28 cellular contexts compared by ENCODE assay signal in the genomic region with DNA sequence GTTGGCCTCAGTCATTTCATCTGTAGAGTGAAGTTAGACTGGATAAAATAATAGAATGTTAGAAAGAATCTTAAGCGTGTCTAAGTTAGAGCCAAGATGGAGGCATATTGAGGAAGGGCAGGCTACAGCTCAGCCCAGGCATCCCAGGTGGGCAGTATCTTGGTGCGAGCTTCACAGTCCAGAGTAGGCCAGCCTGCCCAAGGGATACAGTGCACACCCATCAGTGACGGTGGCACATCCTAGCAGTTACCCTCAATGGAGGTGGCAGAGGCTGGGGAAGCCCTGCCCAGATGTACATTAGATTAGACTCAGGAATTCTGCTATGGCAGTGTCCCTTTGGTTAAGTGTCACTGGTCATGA. TPM values are rescaled to one million over a fixed set of nuclear protein-coding genes. Genes with fewer than 3 reads are reported as not detected.
"Had no signal": no experiment of that assay in that cellular context is flagged by ENCODE, and none has a peak within 500 bp of the region (broad histone marks: within the 10 kb centered on the region; RNA-seq: fewer than 3 reads in every experiment).

No MANE protein-coding gene starts in this region.

- H3K4me1 ChIP-seq: gastrocnemius medialis, testis, upper lobe of left lung had no signal

- H3K27ac Mint-ChIP-seq: activated CD4-positive, alpha-beta memory T cell treated with anti-CD3 and anti-CD28 coated beads, Interleukin-2, amount 10 ng/mL, durations not matched to agents 7 days and 5 days; activated CD4-positive, alpha-beta T cell treated with anti-CD3 and anti-CD28 coated beads, Interleukin-2, amount 10 ng/mL, durations not matched to agents 24 days and 14 days; activated naive CD8-positive, alpha-beta T cell treated with anti-CD3 and anti-CD28 coated beads, Interleukin-2, amount 50 U/mL, for 24 hours; activated T-helper 1 cell treated with anti-CD3 and anti-CD28 coated beads, Interleukin-12 subunit alpha, Interleukin-12 subunit beta, Interleukin-2, Interleukin-4 antibody, amounts not matched to agents 30 ng/mL and 10 ng/mL and 1 ng/mL, durations not matched to agents 14 hours and 24 hours and 36 hours; memory B cell; naive B cell; progenitor cell of endocrine pancreas; T-helper 1 cell treated with Interleukin-12 subunit alpha and Interleukin-12 subunit beta and Interleukin-4 antibody, amounts not matched to agents 30 μg/mL and 1 μg/mL, for 36 hours had no signal

- H3K9me3 ChIP-seq: esophagus muscularis mucosa, gastrocnemius medialis, testis, upper lobe of left lung had no signal

- ATAC-seq: activated naive CD8-positive, alpha-beta T cell treated with anti-CD3 and anti-CD28 coated beads, Interleukin-2, amount 50 U/mL, for 24 hours; gastrocnemius medialis; left colon had no signal

- H3K9me3 Mint-ChIP-seq: activated CD4-positive, alpha-beta memory T cell treated with anti-CD3 and anti-CD28 coated beads, Interleukin-2, amount 10 ng/mL, durations not matched to agents 7 days and 5 days; activated CD4-positive, alpha-beta T cell treated with anti-CD3 and anti-CD28 coated beads, Interleukin-2, amount 10 ng/mL, durations not matched to agents 24 days and 14 days; activated naive CD8-positive, alpha-beta T cell treated with anti-CD3 and anti-CD28 coated beads, Interleukin-2, amount 50 U/mL, for 24 hours; activated T-helper 1 cell treated with anti-CD3 and anti-CD28 coated beads, Interleukin-12 subunit alpha, Interleukin-12 subunit beta, Interleukin-2, Interleukin-4 antibody, amounts not matched to agents 30 ng/mL and 10 ng/mL and 1 ng/mL, durations not matched to agents 14 hours and 24 hours and 36 hours; central memory CD8-positive, alpha-beta T cell; memory B cell; naive B cell; T-helper 1 cell treated with Interleukin-12 subunit alpha and Interleukin-12 subunit beta and Interleukin-4 antibody, amounts not matched to agents 30 μg/mL and 1 μg/mL, for 36 hours had no signal

- H3K4me1 Mint-ChIP-seq: activated CD4-positive, alpha-beta memory T cell treated with anti-CD3 and anti-CD28 coated beads, Interleukin-2, amount 10 ng/mL, durations not matched to agents 7 days and 5 days; activated CD4-positive, alpha-beta T cell treated with anti-CD3 and anti-CD28 coated beads, Interleukin-2, amount 10 ng/mL, durations not matched to agents 24 days and 14 days; activated naive CD8-positive, alpha-beta T cell treated with anti-CD3 and anti-CD28 coated beads, Interleukin-2, amount 50 U/mL, for 24 hours; central memory CD8-positive, alpha-beta T cell; memory B cell; naive B cell had no signal

- H3K4me3 ChIP-seq: esophagus muscularis mucosa, gastrocnemius medialis, testis, upper lobe of left lung had no signal

- H3K4me3 Mint-ChIP-seq: activated CD4-positive, alpha-beta memory T cell treated with anti-CD3 and anti-CD28 coated beads, Interleukin-2, amount 10 ng/mL, durations not matched to agents 7 days and 5 days; activated CD4-positive, alpha-beta T cell treated with anti-CD3 and anti-CD28 coated beads, Interleukin-2, amount 10 ng/mL, durations not matched to agents 24 days and 14 days; activated naive CD8-positive, alpha-beta T cell treated with anti-CD3 and anti-CD28 coated beads, Interleukin-2, amount 50 U/mL, for 24 hours; activated T-helper 1 cell treated with anti-CD3 and anti-CD28 coated beads, Interleukin-12 subunit alpha, Interleukin-12 subunit beta, Interleukin-2, Interleukin-4 antibody, amounts not matched to agents 30 ng/mL and 10 ng/mL and 1 ng/mL, durations not matched to agents 14 hours and 24 hours and 36 hours; central memory CD8-positive, alpha-beta T cell; memory B cell; naive B cell; T-helper 1 cell treated with Interleukin-12 subunit alpha and Interleukin-12 subunit beta and Interleukin-4 antibody, amounts not matched to agents 30 μg/mL and 1 μg/mL, for 36 hours had no signal

- DNase-seq: activated CD4-positive, alpha-beta memory T cell treated with anti-CD3 and anti-CD28 coated beads, Interleukin-2, amount 10 ng/mL, durations not matched to agents 7 days and 5 days; activated CD4-positive, alpha-beta T cell treated with anti-CD3 and anti-CD28 coated beads, Interleukin-2, amount 10 ng/mL, durations not matched to agents 24 days and 14 days; activated CD4-positive, CD25-positive, alpha-beta regulatory T cell; activated gamma-delta T cell; activated naive CD4-positive, alpha-beta T cell treated with anti-CD3 and anti-CD28 coated beads, Interleukin-2, amount 50 U/mL, for 16 hours; activated naive CD8-positive, alpha-beta T cell treated with anti-CD3 and anti-CD28 coated beads, Interleukin-2, amount 50 U/mL, for 24 hours; effector memory CD4-positive, alpha-beta T cell; gastrocnemius medialis; hippocampal formation; islet precursor cell; left colon; naive B cell; retina; stimulated activated CD4-positive, alpha-beta T cell treated with anti-CD3 and anti-CD28 coated beads, Interleukin-4, amount 100 ng/mL, for 1 hour; stimulated activated naive CD4-positive, alpha-beta T cell; testis; upper lobe of left lung had no signal

- H3K27me3 ChIP-seq: esophagus muscularis mucosa, gastrocnemius medialis, testis, upper lobe of left lung had no signal

- H3K27ac ChIP-seq: esophagus muscularis mucosa, gastrocnemius medialis, testis, upper lobe of left lung had no signal

- H3K27me3 Mint-ChIP-seq: activated CD4-positive, alpha-beta memory T cell treated with anti-CD3 and anti-CD28 coated beads, Interleukin-2, amount 10 ng/mL, durations not matched to agents 7 days and 5 days; activated CD4-positive, alpha-beta T cell treated with anti-CD3 and anti-CD28 coated beads, Interleukin-2, amount 10 ng/mL, durations not matched to agents 24 days and 14 days; activated naive CD8-positive, alpha-beta T cell treated with anti-CD3 and anti-CD28 coated beads, Interleukin-2, amount 50 U/mL, for 24 hours; central memory CD8-positive, alpha-beta T cell; memory B cell; naive B cell; progenitor cell of endocrine pancreas had no signal

RNA-seq across cellular contexts. Expression of a gene that starts 55.4 kb away (rescaled TPM):
- total RNA-seq: activated CD4-positive, alpha-beta T cell treated with anti-CD3 and anti-CD28 coated beads, Interleukin-2, amount 10 ng/mL, durations not matched to agents 24 days and 14 days; activated T-helper 1 cell treated with anti-CD3 and anti-CD28 coated beads, Interleukin-12 subunit alpha, Interleukin-12 subunit beta, Interleukin-2, Interleukin-4 antibody, amounts not matched to agents 30 ng/mL and 10 ng/mL and 1 ng/mL, durations not matched to agents 14 hours and 24 hours and 36 hours; dermis microvascular lymphatic vessel endothelial cell; esophagus muscularis mucosa; left colon; lower leg skin; mucosa of gallbladder; omental fat pad; progenitor cell of endocrine pancreas; upper lobe of left lung had no signal
- polyA plus RNA-seq: neural cell had no signal
